ENCODE assay signal across 8 cellular contexts in the genomic region with DNA sequence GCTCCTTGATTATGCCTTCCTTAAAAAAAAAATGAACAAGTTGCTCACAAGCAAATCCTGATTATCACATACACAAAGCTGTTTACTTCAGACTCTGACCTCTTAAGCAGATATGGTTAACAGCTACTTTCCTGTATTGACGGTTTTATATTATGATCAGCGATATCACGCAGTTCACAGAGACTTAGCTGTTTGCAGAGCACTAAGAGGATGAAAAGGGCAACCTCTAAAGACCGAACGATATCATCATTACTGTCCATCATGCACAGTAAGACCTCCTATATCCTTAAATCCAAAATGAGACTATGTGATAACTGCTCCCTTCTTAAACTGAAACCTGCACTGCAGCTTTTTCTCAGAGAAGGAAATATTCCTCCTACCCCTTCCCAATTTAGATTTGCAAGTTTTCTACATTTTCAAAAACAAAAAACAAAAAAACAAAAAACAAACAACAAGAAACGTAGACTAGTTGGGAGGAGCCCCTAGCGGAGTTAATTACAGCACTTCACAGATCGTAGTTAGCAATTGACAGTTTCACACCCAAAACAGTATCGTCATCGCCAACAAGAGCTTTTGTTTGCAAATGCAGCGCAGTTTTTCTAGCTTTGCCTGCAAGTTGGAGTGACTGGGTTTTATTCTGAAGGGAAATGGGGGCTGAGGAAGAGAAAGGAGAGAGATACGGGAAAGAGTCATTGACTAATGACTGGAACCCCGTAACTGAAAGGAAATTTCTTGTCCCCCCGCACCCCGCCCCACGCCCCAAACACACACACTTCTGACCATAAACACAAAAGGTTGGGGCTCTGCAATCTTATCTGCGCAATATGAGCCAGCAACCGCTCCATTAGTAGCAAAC. TPM values are rescaled to one million over a fixed set of nuclear protein-coding genes. Genes with fewer than 3 reads are reported as not detected.
DNase-seq lines count a peak whose midpoint lies in the region; ATAC-seq, FAIRE-seq and TF ChIP-seq lines count a peak whose summit lies in the region.

No MANE protein-coding gene starts in this region.

- POLR2A ChIA-PET in activated naive CD8-positive, alpha-beta T cell treated with anti-CD3 and anti-CD28 coated beads, Interleukin-2, amount 10 ng/mL, durations not matched to agents 7 days and 5 days (lab: Charles Lee) = interaction anchor here (0.7 to 6.0 kb wide), 19 partner anchors 11 to 867 kb away, joined by 3 to 177 read pairs (median 12); a partner anchor contains a TSS

- no peaks in the 10 kb centered on the region for H3K9me2 ChIP-seq in hepatocyte (replicated peaks; ENCODE audit: insufficient read depth)

- no peak for TF ChIP-seq CTCF in hepatocyte (IDR thresholded peaks at IDR 0.05; ENCODE audit: poor library complexity)
- TF ChIP-seq CTCF in retinal pigment epithelial cell (conservative IDR thresholded peaks at IDR 0.05; ENCODE audit: low read depth, low read length) = no peak

- H3K4me3 ChIP-seq in hepatocyte (peak overlapping the region; percentile 94), retinal pigment epithelial cell (ENCODE audit: low read length) (peak overlapping the region; percentile 88)

- peak; percentile 9 for FAIRE-seq in GM12892 (lab: Jason Lieb, UNC)

- peak overlapping the region; percentile 91 for H2AFZ ChIP-seq in hepatocyte

- H3K4me1 ChIP-seq in hepatocyte (ENCODE audit: insufficient read depth) = peaks cover 40% of the 10 kb centered on the region

- H4K20me1 ChIP-seq in hepatocyte (ENCODE audit: insufficient read depth, poor library complexity, severe bottlenecking) = peaks cover 49% of the 10 kb centered on the region

- H3K79me2 ChIP-seq in hepatocyte = peaks cover 64% of the 10 kb centered on the region

- peaks cover 31% of the 10 kb centered on the region for H3K4me1 Mint-ChIP-seq in activated naive CD8-positive, alpha-beta T cell treated with anti-CD3 and anti-CD28 coated beads, Interleukin-2, amount 10 ng/mL, durations not matched to agents 7 days and 5 days

- H3K9me3 ChIP-seq in hepatocyte (ENCODE audit: low read depth) = no peaks in the 10 kb centered on the region

- WGBS in hepatocyte (ENCODE audit: low lambda C conversion rate, missing lambda C conversion rate) = 2% methylated on average over 14 of the region's 18 CpGs

- H3K4me3 Mint-ChIP-seq in activated naive CD8-positive, alpha-beta T cell treated with anti-CD3 and anti-CD28 coated beads, Interleukin-2, amount 10 ng/mL, durations not matched to agents 7 days and 5 days = peak overlapping the region; percentile 100

- peak overlapping the region; percentile 100 for H3K27ac ChIP-seq in hepatocyte

- no peak for ATAC-seq in activated naive CD8-positive, alpha-beta T cell treated with anti-CD3 and anti-CD28 coated beads, Interleukin-2, amount 10 ng/mL, durations not matched to agents 7 days and 5 days (ENCODE audit: low read depth)
- ATAC-seq in HG02852 (IDR thresholded peaks at IDR 0.05; ENCODE audit: unreplicated experiment) (no peak), HG02623 (IDR thresholded peaks at IDR 0.05; ENCODE audit: unreplicated experiment) (no peak)

- DNase-seq in Ammon's horn (ENCODE audit: low spot score) = peak; percentile 71
- no peak for DNase-seq in GM12892 (ENCODE audit: insufficient read length)
- peak; percentile 72 for DNase-seq in NCI-H69 (lab: John Stamatoyannopoulos, UW)
- DNase-seq in activated naive CD8-positive, alpha-beta T cell treated with anti-CD3 and anti-CD28 coated beads, Interleukin-2, amount 10 ng/mL, durations not matched to agents 7 days and 5 days = no peak
- peak; percentile 45 for DNase-seq in hepatocyte (ENCODE audit: low spot score)
- no peak for DNase-seq in retinal pigment epithelial cell (ENCODE audit: low read depth)

- H3K9me3 Mint-ChIP-seq in activated naive CD8-positive, alpha-beta T cell treated with anti-CD3 and anti-CD28 coated beads, Interleukin-2, amount 10 ng/mL, durations not matched to agents 7 days and 5 days = no peaks in the 10 kb centered on the region

- H3K27me3 Mint-ChIP-seq in activated naive CD8-positive, alpha-beta T cell treated with anti-CD3 and anti-CD28 coated beads, Interleukin-2, amount 10 ng/mL, durations not matched to agents 7 days and 5 days = no peaks in the 10 kb centered on the region

- no peak for TF ChIP-seq POLR2A in GM12892 (IDR thresholded peaks at IDR 0.05; ENCODE audit: low read depth, low read length)

- H3K4me2 ChIP-seq in hepatocyte = peak overlapping the region; percentile 93

- H3K36me3 ChIP-seq in hepatocyte (replicated peaks; ENCODE audit: insufficient read depth, low read depth) = no peaks in the 10 kb centered on the region

- peak overlapping the region; percentile 100 for H3K27ac Mint-ChIP-seq in activated naive CD8-positive, alpha-beta T cell treated with anti-CD3 and anti-CD28 coated beads, Interleukin-2, amount 10 ng/mL, durations not matched to agents 7 days and 5 days

- H3K36me3 Mint-ChIP-seq in activated naive CD8-positive, alpha-beta T cell treated with anti-CD3 and anti-CD28 coated beads, Interleukin-2, amount 10 ng/mL, durations not matched to agents 7 days and 5 days = peaks cover 20% of the 10 kb centered on the region

- no peaks in the 10 kb centered on the region for H3K27me3 ChIP-seq in hepatocyte

RNA-seq across cellular contexts. Expression of a gene that starts 1.2 kb away (rescaled TPM):
- 51.2 TPM for polyA plus RNA-seq in GM12892 (2012; ENCODE audit: missing spikeins)
- total RNA-seq in activated naive CD8-positive, alpha-beta T cell treated with anti-CD3 and anti-CD28 coated beads, Interleukin-2, amount 10 ng/mL, durations not matched to agents 7 days and 5 days = 100 to 1,000 TPM; 193 to 212 TPM
- 111 and 122 TPM in 2 replicates for total RNA-seq in hepatocyte
- 16.4 and 17.3 TPM in 2 replicates for polyA plus RNA-seq in hepatocyte

Comparison
In these comparisons a context has a peak if more than half of its experiments do, and no peak if none do; other contexts are left out.
1. DNase-seq: peak in Ammon's horn (single experiment), NCI-H69 (single experiment) and hepatocyte (single experiment); none in GM12892 (single experiment), activated naive CD8-positive, alpha-beta T cell treated with anti-CD3 and anti-CD28 coated beads, Interleukin-2, amount 10 ng/mL, durations not matched to agents 7 days and 5 days (single experiment) and retinal pigment epithelial cell (single experiment).